In the genomic region with DNA sequence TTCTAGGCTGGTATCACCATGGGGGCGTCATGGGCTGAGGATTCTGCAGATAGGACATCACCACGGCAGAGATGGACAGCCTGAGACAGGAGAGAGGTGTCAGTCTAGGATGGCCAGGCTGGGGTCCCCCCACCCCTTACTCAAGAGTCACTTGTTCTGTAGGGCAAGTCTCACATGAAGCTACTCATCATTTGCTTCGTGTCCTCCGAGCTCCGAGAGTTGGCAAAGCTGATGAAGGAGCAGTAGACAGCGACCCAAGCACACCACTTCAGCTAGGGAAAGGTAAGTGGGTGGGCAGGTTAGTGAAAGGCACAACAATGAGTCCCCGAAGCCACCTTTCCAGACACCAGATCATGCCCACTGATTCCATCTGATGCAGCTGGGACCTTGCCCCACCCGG, we compare ENCODE assay signal across 9 cellular contexts. TPM values are rescaled to one million over a fixed set of nuclear protein-coding genes. Genes with fewer than 3 reads are reported as not detected.
DNase-seq lines count a peak whose midpoint lies in the region; ATAC-seq and TF ChIP-seq lines count a peak whose summit lies in the region.
"Had no signal": no experiment of that assay in that cellular context is flagged by ENCODE, and none has a peak within 500 bp of the region (broad histone marks: within the 10 kb centered on the region; RNA-seq: fewer than 3 reads in every experiment).

No MANE protein-coding gene starts in this region.

- peaks cover 19 to 28% (median 19%) of the 10 kb centered on the region in 3 donors for H3K4me1 Mint-ChIP-seq in IgD-negative memory B cell
- H3K4me1 Mint-ChIP-seq in chondrocyte (ENCODE audit: low read depth), result peaks cover 45% of the 10 kb centered on the region

- H3K4me3 Mint-ChIP-seq in IgD-negative memory B cell (peak overlapping the region; percentile 95 to 100 (median 97)), chondrocyte (ENCODE audit: unreplicated experiment) (peak overlapping the region; percentile 93)

- H3K9me3 Mint-ChIP-seq in IgD-negative memory B cell (no peaks in the 10 kb centered on the region), chondrocyte (ENCODE audit: low read depth) (no peaks in the 10 kb centered on the region)

- POLR2A ChIA-PET in A673 (lab: Charles Lee; ENCODE audit: low non-redundant PET), result no interaction called here

- H3K27me3 Mint-ChIP-seq in IgD-negative memory B cell, result no peaks in the 10 kb centered on the region
- no peaks in the 10 kb centered on the region for H3K27me3 Mint-ChIP-seq in chondrocyte (ENCODE audit: low read depth)

- intact Hi-C loops in A673 (cut with micrococcal nuclease; ENCODE audit: unreplicated experiment), result no loop called here

- H3K9me3 ChIP-seq in A673 (ENCODE audit: low read depth, low read length, poor library complexity, severe bottlenecking) (no peaks in the 10 kb centered on the region), muscle layer of duodenum (ENCODE audit: control insufficient read depth in 1 of 2, low read length in 2 of 2) (no peaks in the 10 kb centered on the region)

- no peaks in the 10 kb centered on the region for H3K36me3 Mint-ChIP-seq in IgD-negative memory B cell
- H3K36me3 Mint-ChIP-seq in chondrocyte (ENCODE audit: low read depth), result peaks cover 3% of the 10 kb centered on the region

- H3K27me3 ChIP-seq in A673 (replicated peaks; ENCODE audit: insufficient read depth, low read depth, low read length, poor library complexity), result no peaks in the 10 kb centered on the region
- H3K27me3 ChIP-seq in muscle layer of duodenum (ENCODE audit: low read depth, low read length), result no peaks in the 10 kb centered on the region

- H3K27ac Mint-ChIP-seq in IgD-negative memory B cell, result peak overlapping the region; percentile 99 to 100 (median 100)
- peak overlapping the region; percentile 100 for H3K27ac Mint-ChIP-seq in chondrocyte (ENCODE audit: unreplicated experiment)

- no TSS peak for BruUV-seq in A673 (replicated peaks; lab: Mats Ljungman, UMichigan)

- ATAC-seq in HG03460 (IDR thresholded peaks at IDR 0.05; ENCODE audit: unreplicated experiment), result no peak

- H3K4me3 ChIP-seq in A673 (ENCODE audit: low read depth, low read length, poor library complexity, severe bottlenecking) (peak overlapping the region; percentile 89), muscle layer of duodenum (ENCODE audit: low read depth in 1 of 2, low read length in 2 of 2) (peak overlapping the region; percentile 97 to 100)

- TF ChIP-seq CTCF in A673 (conservative IDR thresholded peaks at IDR 0.05; ENCODE audit: low read depth, low read length) (no peak), chondrocyte (IDR thresholded peaks at IDR 0.05) (no peak)

- no peak for DNase-seq in A673 (ENCODE audit: low spot score)
- no peak for DNase-seq in chondrocyte (ENCODE audit: low spot score)
- DNase-seq in activated gamma-delta T cell treated with Interleukin-2 at 50 U/mL for 16 hours, result no peak
- no peak for DNase-seq in NCI-H774 (lab: John Stamatoyannopoulos, UW)
- no peak for DNase-seq in stimulated activated CD4-positive, alpha-beta T cell treated with anti-CD3 and anti-CD28 coated beads, Interleukin-15, amount 100 ng/mL, for 24 hours
- DNase-seq: KBM-7 had no signal

- H3K36me3 ChIP-seq in A673 (ENCODE audit: insufficient read depth, low read length, poor library complexity, severe bottlenecking), result peaks cover 12% of the 10 kb centered on the region
- peaks cover 6 to 27% of the 10 kb centered on the region in 2 donors for H3K36me3 ChIP-seq in muscle layer of duodenum (ENCODE audit: control insufficient read depth in 1 of 2, insufficient read depth in 2 of 2, low read length in 2 of 2)

- peak overlapping the region; percentile 97 for H3K27ac ChIP-seq in A673 (ENCODE audit: low read depth, low read length, poor library complexity, severe bottlenecking)
- H3K27ac ChIP-seq in muscle layer of duodenum (ENCODE audit: low read length), result peak overlapping the region; percentile 100

- CTCF ChIA-PET in A673 (lab: Charles Lee), result no interaction called here

- H3K4me1 ChIP-seq in A673 (ENCODE audit: insufficient read depth, low read length, poor library complexity, severe bottlenecking) (peaks cover 18% of the 10 kb centered on the region), muscle layer of duodenum (ENCODE audit: control insufficient read depth in 1 of 2, insufficient read depth in 2 of 2, low read length in 2 of 2) (peaks cover 19 to 46% of the 10 kb centered on the region in 2 donors)

RNA-seq across cellular contexts. Expression of a gene that starts 1.7 kb away (rescaled TPM):
- 19.4 and 24.5 TPM in 2 replicates for total RNA-seq in A673 (2021)
- polyA plus RNA-seq in IgD-negative memory B cell, result 18.4 TPM
- total RNA-seq in chondrocyte, result 9.6 to 13.5 TPM (median 12.7 TPM) in 3 replicates

RNA-seq across cellular contexts. Expression of a gene that starts 1.8 kb away (rescaled TPM):
- total RNA-seq in A673 (2021) (64.4 and 67.1 TPM in 2 replicates), chondrocyte (86.6 to 104 TPM (median 99.5 TPM) in 3 replicates)
- polyA plus RNA-seq in IgD-negative memory B cell, result 99.6 TPM

RNA-seq across cellular contexts. Expression of a gene that starts 13.3 kb away (rescaled TPM):
- total RNA-seq in A673 (2021) (117 and 127 TPM in 2 replicates), chondrocyte (37.8 to 48.8 TPM (median 47.5 TPM) in 3 replicates)
- polyA plus RNA-seq in IgD-negative memory B cell, result 111 TPM

RNA-seq across cellular contexts. Expression of a gene that starts 19.5 kb away (rescaled TPM):
- total RNA-seq in A673 (2021) (not detected in 2 replicates), chondrocyte (not detected in 3 replicates)
- polyA plus RNA-seq in IgD-negative memory B cell, result not detected

RNA-seq across cellular contexts. Expression of a gene that starts 28.1 kb away (rescaled TPM):
- total RNA-seq in A673 (2021) (15.4 and 19.6 TPM in 2 replicates), chondrocyte (5.0 to 11.7 TPM (median 5.2 TPM) in 3 replicates)
- polyA plus RNA-seq in IgD-negative memory B cell, result 5.1 TPM
